Comparison of ENCODE assay signal across 20 cellular contexts in the genomic region with DNA sequence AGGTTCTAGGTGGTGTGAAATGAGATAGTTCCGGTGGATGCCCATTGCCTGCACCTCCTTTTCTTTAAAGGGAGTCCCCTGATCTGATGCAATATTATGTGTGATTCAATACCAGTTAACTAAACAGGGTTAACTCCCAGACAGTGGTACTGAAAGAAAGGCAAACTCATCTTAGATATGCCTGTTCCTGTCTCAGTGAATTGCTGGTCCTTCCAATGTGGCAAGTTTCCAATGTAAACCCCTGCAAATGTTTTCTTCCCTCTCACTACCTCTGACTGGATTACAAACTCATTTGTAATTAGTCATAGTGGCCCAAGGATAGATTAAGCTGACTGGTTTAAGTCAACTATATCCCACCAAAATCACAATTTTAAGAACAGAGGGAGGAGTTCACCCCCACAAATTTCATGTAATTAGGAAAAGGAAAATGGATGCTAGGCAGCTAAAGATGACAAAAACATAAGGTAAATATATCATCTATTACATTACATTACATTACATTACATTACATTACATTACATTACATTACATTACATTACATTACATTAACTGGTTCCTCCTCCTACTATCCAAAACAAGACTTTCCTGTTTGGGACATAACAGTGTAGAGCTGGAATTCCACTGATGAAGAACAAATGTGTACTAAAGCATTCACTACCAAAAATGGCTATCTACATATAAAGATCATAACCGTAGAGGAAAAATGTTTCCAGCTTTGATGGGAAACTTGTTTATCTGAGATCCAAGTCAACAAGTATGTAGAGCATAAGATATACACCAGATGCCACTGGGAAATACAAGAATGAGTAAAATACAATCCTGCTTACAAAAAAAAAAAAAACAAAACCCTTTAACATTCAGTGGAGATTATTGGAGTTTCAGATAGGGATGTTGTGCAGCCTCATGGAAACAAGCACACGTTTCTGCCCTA.
DNase-seq lines count a peak whose midpoint lies in the region; ATAC-seq and TF ChIP-seq lines count a peak whose summit lies in the region.
"Had no signal": no experiment of that assay in that cellular context is flagged by ENCODE, and none has a peak within 500 bp of the region (broad histone marks: within the 10 kb centered on the region; RNA-seq: fewer than 3 reads in every experiment).

No MANE protein-coding gene starts in this region.

- peak overlapping the region; percentile 71 for H3K4me2 ChIP-seq in smooth muscle cell

- H4K20me1 ChIP-seq in smooth muscle cell (ENCODE audit: low read depth) = no peaks in the 10 kb centered on the region

- DNase-seq in NCI-H82 treated with DMSO at 0.1 percent for 48 hours (lab: John Stamatoyannopoulos, UW; ENCODE audit: unreplicated experiment) (peak; percentile 2), NCI-H82 (lab: John Stamatoyannopoulos, UW) (no peak), brain microvascular endothelial cell (peak; percentile 85), foreskin keratinocyte (peak; percentile 6 to 35), smooth muscle cell (lab: John Stamatoyannopoulos, UW; ENCODE audit: unreplicated experiment) (no peak), epidermal melanocyte (ENCODE audit: insufficient read length, low spot score) (no peak), NCI-H1930 (lab: John Stamatoyannopoulos, UW) (no peak)
- DNase-seq: activated CD8-positive, alpha-beta T cell treated with anti-CD3 and anti-CD28 coated beads for 36 hours; activated naive CD8-positive, alpha-beta T cell treated with anti-CD3 and anti-CD28 coated beads, Interleukin-2, amount 50 U/mL, for 24 hours; C1 segment of cervical spinal cord; DMS53; naive thymus-derived CD4-positive, alpha-beta T cell; NCI-H1694; NCI-H524; stimulated activated CD4-positive, alpha-beta T cell treated with anti-CD3 and anti-CD28 coated beads, Interleukin-15, amount 100 ng/mL, for 24 hours; stimulated activated naive CD8-positive, alpha-beta T cell treated with anti-CD3 and anti-CD28 coated beads, Interleukin-15, Interleukin-2, amounts not matched to agents 100 U/mL and 50 U/mL, for 24 hours had no signal

- no peak overlapping the region for H3K4me3 ChIP-seq in brain microvascular endothelial cell (ENCODE audit: low read depth, low read length)
- no peak overlapping the region for H3K4me3 ChIP-seq in smooth muscle cell
- H3K4me3 ChIP-seq: prostate gland had no signal

- no peaks in the 10 kb centered on the region for H3K27me3 ChIP-seq in brain microvascular endothelial cell (replicated peaks)
- H3K27me3 ChIP-seq in foreskin keratinocyte = no peaks in the 10 kb centered on the region
- no peaks in the 10 kb centered on the region for H3K27me3 ChIP-seq in smooth muscle cell (ENCODE audit: low read depth)

- 19% methylated on average over 3 of the region's 3 CpGs for WGBS in smooth muscle cell (ENCODE audit: low lambda C conversion rate)

- H3K36me3 ChIP-seq in brain microvascular endothelial cell (replicated peaks) (no peaks in the 10 kb centered on the region), smooth muscle cell (ENCODE audit: low read depth) (no peaks in the 10 kb centered on the region)
- H3K36me3 ChIP-seq: prostate gland had no signal

- H3K9me3 ChIP-seq in smooth muscle cell (replicated peaks; ENCODE audit: low read depth) = no peaks in the 10 kb centered on the region
- H3K9me3 ChIP-seq: prostate gland had no signal

- ATAC-seq in foreskin keratinocyte (peak; percentile 23), GM18502 (IDR thresholded peaks at IDR 0.05; ENCODE audit: poor library complexity, unreplicated experiment) (no peak)
- ATAC-seq: activated CD8-positive, alpha-beta T cell treated with anti-CD3 and anti-CD28 coated beads for 36 hours; activated naive CD8-positive, alpha-beta T cell treated with anti-CD3 and anti-CD28 coated beads, Interleukin-2, amount 50 U/mL, for 24 hours; naive thymus-derived CD4-positive, alpha-beta T cell; Panc1; stimulated activated naive CD8-positive, alpha-beta T cell treated with anti-CD3 and anti-CD28 coated beads, Interleukin-15, Interleukin-2, amounts not matched to agents 100 U/mL and 50 U/mL, for 24 hours had no signal

- no peaks in the 10 kb centered on the region for H3K79me2 ChIP-seq in smooth muscle cell (ENCODE audit: low read depth)

- in situ Hi-C loops in brain microvascular endothelial cell (cut with HindIII; ENCODE audit: low pct_ligation_motif_present, low sequenced_read_pairs) = no loop called here

- no peak overlapping the region for H2AFZ ChIP-seq in smooth muscle cell (ENCODE audit: low read depth)

- TF ChIP-seq CTCF in brain microvascular endothelial cell (IDR thresholded peaks at IDR 0.05; ENCODE audit: low read depth, low read length, missing control alignments) = no peak
- TF ChIP-seq CTCF in foreskin keratinocyte (conservative IDR thresholded peaks at IDR 0.05) = no peak
- no peak for TF ChIP-seq CTCF in smooth muscle cell (IDR thresholded peaks at IDR 0.05; ENCODE audit: borderline replicate concordance, insufficient read depth, poor library complexity, severe bottlenecking)

- H3K4me1 ChIP-seq in foreskin keratinocyte (no peaks in the 10 kb centered on the region), smooth muscle cell (ENCODE audit: low read depth) (peaks cover 6% of the 10 kb centered on the region)
- H3K4me1 ChIP-seq: prostate gland had no signal

- H3K27ac ChIP-seq in brain microvascular endothelial cell (peak overlapping the region; percentile 20), foreskin keratinocyte (no peak overlapping the region), smooth muscle cell (ENCODE audit: low read depth) (peak overlapping the region; percentile 59)
- H3K27ac ChIP-seq: prostate gland, VCaP had no signal

- H3F3A ChIP-seq in smooth muscle cell (ENCODE audit: low read depth) = peaks cover 4% of the 10 kb centered on the region

- H3K9ac ChIP-seq in smooth muscle cell (ENCODE audit: low read depth) = no peak overlapping the region

Comparison
In these comparisons a context has a peak if more than half of its experiments do, and no peak if none do; other contexts are left out.
1. DNase-seq: peak in NCI-H82 treated with DMSO at 0.1 percent for 48 hours (single experiment), brain microvascular endothelial cell (single experiment) and foreskin keratinocyte (2 of 2); none in NCI-H82 (single experiment), smooth muscle cell (single experiment), epidermal melanocyte (single experiment) and NCI-H1930 (0 of 2).